Comparison of ENCODE assay signal across 12 cellular contexts in the genomic region with DNA sequence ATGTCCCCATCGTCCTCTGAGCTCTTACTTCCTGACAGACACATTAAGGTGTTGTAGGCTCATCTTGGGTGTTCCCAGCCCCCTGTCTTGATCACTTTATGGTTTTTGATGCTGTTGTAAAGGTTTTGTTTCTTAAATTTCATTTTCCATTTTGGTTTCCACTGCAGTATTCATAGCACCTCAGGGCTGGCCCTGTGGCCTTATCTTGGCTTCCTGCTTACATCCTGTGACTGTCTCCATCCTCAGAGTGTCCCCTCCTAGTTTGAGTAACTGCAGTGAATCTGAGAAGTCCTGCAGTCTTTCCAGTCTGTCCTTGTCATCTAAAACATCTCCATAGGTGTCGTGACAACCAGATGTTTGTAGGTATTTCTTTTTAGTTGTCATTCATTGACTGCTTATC. TPM values are rescaled to one million over a fixed set of nuclear protein-coding genes. Genes with fewer than 3 reads are reported as not detected.
A peak's percentile ranks its signal among the peaks of the same experiment; 100 is the strongest.
DNase-seq lines count a peak whose midpoint lies in the region; ATAC-seq and TF ChIP-seq lines count a peak whose summit lies in the region.
"Had no signal": no experiment of that assay in that cellular context is flagged by ENCODE, and none has a peak within 500 bp of the region (broad histone marks: within the 10 kb centered on the region; RNA-seq: fewer than 3 reads in every experiment).

No MANE protein-coding gene starts in this region.

- H3K36me3 ChIP-seq in CD4-positive, CD25-positive, alpha-beta regulatory T cell (ENCODE audit: control insufficient read depth, insufficient read depth, low read length) = no peaks in the 10 kb centered on the region
- H3K36me3 ChIP-seq in prostate gland (no peaks in the 10 kb centered on the region), mesenchymal stem cell (ENCODE audit: control insufficient read depth in 1 of 2, insufficient read depth in 2 of 2, low read depth in 1 of 2, low read length in 2 of 2) (peaks cover 0 to 2% of the 10 kb centered on the region in 2 experiments)
- H3K36me3 ChIP-seq: tibial artery had no signal

- H4K91ac ChIP-seq in mesenchymal stem cell (ENCODE audit: low read length) = no peak overlapping the region

- no peak overlapping the region for H2BK5ac ChIP-seq in mesenchymal stem cell (ENCODE audit: low read depth, low read length, poor library complexity, severe bottlenecking)

- no peak overlapping the region for H3K18ac ChIP-seq in mesenchymal stem cell (ENCODE audit: low read depth in 1 of 2, low read length in 2 of 2)

- H3K4me1 Mint-ChIP-seq in CD4-positive, CD25-positive, alpha-beta regulatory T cell = peaks cover 30 to 86% (median 70%) of the 10 kb centered on the region in 4 donors
- H3K4me1 Mint-ChIP-seq in activated T-helper 2 cell treated with anti-CD3 and anti-CD28 coated beads, Interferon-gamma antibody, Interleukin-2, Interleukin-4, amounts not matched to agents 10 μg/mL and 5 μg/mL and 100 μg/mL, durations not matched to agents 14 hours and 24 hours and 36 hours (ENCODE audit: low read depth) = peaks cover 78% of the 10 kb centered on the region

- H3K4me1 ChIP-seq in CD4-positive, CD25-positive, alpha-beta regulatory T cell (ENCODE audit: control insufficient read depth, insufficient read depth, low read length, poor library complexity, severe bottlenecking) = peaks cover 35% of the 10 kb centered on the region
- H3K4me1 ChIP-seq in prostate gland (replicated peaks) (peaks cover 3% of the 10 kb centered on the region), mesenchymal stem cell (ENCODE audit: control insufficient read depth, insufficient read depth, low read depth, low read length) (peaks cover 4% of the 10 kb centered on the region)
- H3K4me1 ChIP-seq: parathyroid adenoma had no signal

- ATAC-seq in CD4-positive, CD25-positive, alpha-beta regulatory T cell (ENCODE audit: low read depth in 2 of 2) = peak in 1 of 2 donors; percentile 43
- ATAC-seq in GM19043 (IDR thresholded peaks at IDR 0.05; ENCODE audit: low read depth, unreplicated experiment) = peak; percentile 46
- peak; percentile 41 for ATAC-seq in HG03139 (IDR thresholded peaks at IDR 0.05; ENCODE audit: unreplicated experiment)

- no peak for TF ChIP-seq CTCF in prostate gland (IDR thresholded peaks at IDR 0.05)

- no peak overlapping the region for H3K23ac ChIP-seq in mesenchymal stem cell (ENCODE audit: low read length in 2 of 2)

- peak overlapping the region; percentile 37 for H3K4me3 ChIP-seq in CD4-positive, CD25-positive, alpha-beta regulatory T cell (ENCODE audit: low read depth, low read length)
- H3K4me3 ChIP-seq in prostate gland = no peak overlapping the region
- no peak overlapping the region for H3K4me3 ChIP-seq in mesenchymal stem cell (ENCODE audit: insufficient read depth in 1 of 2, low read depth in 1 of 2, low read length in 2 of 2)
- H3K4me3 ChIP-seq: tibial artery had no signal

- 79% methylated on average over 2 of the region's 2 CpGs for WGBS in prostate gland
- 89% methylated on average over 1 of the region's 2 CpGs for WGBS in mesenchymal stem cell

- no peak overlapping the region for H2BK12ac ChIP-seq in mesenchymal stem cell (ENCODE audit: low read length in 2 of 2)

- H2AFZ ChIP-seq in mesenchymal stem cell (ENCODE audit: low read depth, low read length) = no peak overlapping the region
- H2AFZ ChIP-seq: parathyroid adenoma had no signal

- intact Hi-C loops in activated T-helper 2 cell treated with anti-CD3 and anti-CD28 coated beads, Interferon-gamma antibody, Interleukin-2, Interleukin-4, amounts not matched to agents 10 μg/mL and 5 μg/mL and 100 μg/mL, durations not matched to agents 14 hours and 24 hours and 36 hours (cut with micrococcal nuclease) = loop anchor here (5.0 kb wide), 1 partner anchor 549 kb away; no protein-coding TSS in a partner anchor
- intact Hi-C loops in prostate gland (cut with DNase I) = no loop called here

- no peak overlapping the region for H3K14ac ChIP-seq in mesenchymal stem cell (ENCODE audit: low read length in 2 of 2)

- H3K27me3 ChIP-seq in CD4-positive, CD25-positive, alpha-beta regulatory T cell (ENCODE audit: control insufficient read depth, insufficient read depth, low read length) = no peaks in the 10 kb centered on the region
- H3K27me3 ChIP-seq in prostate gland (replicated peaks; ENCODE audit: insufficient read depth) (no peaks in the 10 kb centered on the region), mesenchymal stem cell (ENCODE audit: control insufficient read depth in 1 of 2, insufficient read depth in 1 of 2, low read length in 2 of 2) (no peaks in the 10 kb centered on the region)
- H3K27me3 ChIP-seq: tibial artery had no signal

- H3K9me3 ChIP-seq in CD4-positive, CD25-positive, alpha-beta regulatory T cell (ENCODE audit: control insufficient read depth in 2 of 2, low read length in 2 of 2) = no peaks in the 10 kb centered on the region
- H3K9me3 ChIP-seq in prostate gland (no peaks in the 10 kb centered on the region), mesenchymal stem cell (ENCODE audit: control insufficient read depth, low read length) (no peaks in the 10 kb centered on the region)
- H3K9me3 ChIP-seq: Caco-2, tibial artery had no signal

- H3K27me3 Mint-ChIP-seq in CD4-positive, CD25-positive, alpha-beta regulatory T cell = no peaks in the 10 kb centered on the region
- no peaks in the 10 kb centered on the region for H3K27me3 Mint-ChIP-seq in activated T-helper 2 cell treated with anti-CD3 and anti-CD28 coated beads, Interferon-gamma antibody, Interleukin-2, Interleukin-4, amounts not matched to agents 10 μg/mL and 5 μg/mL and 100 μg/mL, durations not matched to agents 14 hours and 24 hours and 36 hours (ENCODE audit: low read depth)

- no peak overlapping the region for H3K27ac ChIP-seq in CD4-positive, CD25-positive, alpha-beta regulatory T cell (ENCODE audit: insufficient read depth, low read length, poor library complexity, severe bottlenecking)
- H3K27ac ChIP-seq in prostate gland = no peak overlapping the region
- H3K27ac ChIP-seq in mesenchymal stem cell (ENCODE audit: low read length, poor library complexity, severe bottlenecking) = no peak overlapping the region
- H3K27ac ChIP-seq: parathyroid adenoma, tibial artery had no signal

- no peak overlapping the region for H4K8ac ChIP-seq in mesenchymal stem cell (ENCODE audit: low read length)

- peak in 1 of 3 donors; percentile 58 for DNase-seq in CD4-positive, CD25-positive, alpha-beta regulatory T cell
- peak; percentile 45 for DNase-seq in activated T-helper 2 cell treated with anti-CD3 and anti-CD28 coated beads, Interferon-gamma antibody, Interleukin-2, Interleukin-4, amounts not matched to agents 10 μg/mL and 5 μg/mL and 100 μg/mL, durations not matched to agents 14 hours and 24 hours and 36 hours (ENCODE audit: low spot score)
- DNase-seq in prostate gland (ENCODE audit: low spot score) = no peak
- no peak for DNase-seq in HuH-7 (ENCODE audit: low spot score)
- DNase-seq in SKM-1 treated with dmso at 0.1 percent for 144 hours (lab: John Stamatoyannopoulos, UW; ENCODE audit: unreplicated experiment) = no peak
- no peak for DNase-seq in mesenchymal stem cell
- DNase-seq: Caco-2, foreskin fibroblast, tibial artery had no signal

- H3K4ac ChIP-seq in mesenchymal stem cell (ENCODE audit: low read depth in 1 of 2, low read length in 2 of 2) = no peak overlapping the region

- peak overlapping the region in 3 of 4 donors; percentile 4 to 49 (median 25) for H3K4me3 Mint-ChIP-seq in CD4-positive, CD25-positive, alpha-beta regulatory T cell
- peak overlapping the region; percentile 40 for H3K4me3 Mint-ChIP-seq in activated T-helper 2 cell treated with anti-CD3 and anti-CD28 coated beads, Interferon-gamma antibody, Interleukin-2, Interleukin-4, amounts not matched to agents 10 μg/mL and 5 μg/mL and 100 μg/mL, durations not matched to agents 14 hours and 24 hours and 36 hours (ENCODE audit: low read depth)

- peak overlapping the region; percentile 16 to 84 (median 80) for H3K27ac Mint-ChIP-seq in CD4-positive, CD25-positive, alpha-beta regulatory T cell
- peak overlapping the region; percentile 72 for H3K27ac Mint-ChIP-seq in activated T-helper 2 cell treated with anti-CD3 and anti-CD28 coated beads, Interferon-gamma antibody, Interleukin-2, Interleukin-4, amounts not matched to agents 10 μg/mL and 5 μg/mL and 100 μg/mL, durations not matched to agents 14 hours and 24 hours and 36 hours

- no peak overlapping the region for H2BK15ac ChIP-seq in mesenchymal stem cell (ENCODE audit: low read depth, poor library complexity, severe bottlenecking)

- H3K9me3 Mint-ChIP-seq in CD4-positive, CD25-positive, alpha-beta regulatory T cell = no peaks in the 10 kb centered on the region
- H3K9me3 Mint-ChIP-seq in activated T-helper 2 cell treated with anti-CD3 and anti-CD28 coated beads, Interferon-gamma antibody, Interleukin-2, Interleukin-4, amounts not matched to agents 10 μg/mL and 5 μg/mL and 100 μg/mL, durations not matched to agents 14 hours and 24 hours and 36 hours = no peaks in the 10 kb centered on the region

- no peak overlapping the region for H3K4me2 ChIP-seq in mesenchymal stem cell (ENCODE audit: low read length, poor library complexity, severe bottlenecking)

- peaks cover 45% of the 10 kb centered on the region for H3K79me1 ChIP-seq in mesenchymal stem cell (replicated peaks; ENCODE audit: low read length, poor library complexity, severe bottlenecking)

- TF ChIP-seq POLR2A in prostate gland (IDR thresholded peaks at IDR 0.05) = no peak

- no peak overlapping the region for H3K9ac ChIP-seq in mesenchymal stem cell (ENCODE audit: low read length)
- H3K9ac ChIP-seq: parathyroid adenoma had no signal

- H3K36me3 Mint-ChIP-seq in CD4-positive, CD25-positive, alpha-beta regulatory T cell = peaks cover 16% of the 10 kb centered on the region
- peaks cover 51% of the 10 kb centered on the region for H3K36me3 Mint-ChIP-seq in activated T-helper 2 cell treated with anti-CD3 and anti-CD28 coated beads, Interferon-gamma antibody, Interleukin-2, Interleukin-4, amounts not matched to agents 10 μg/mL and 5 μg/mL and 100 μg/mL, durations not matched to agents 14 hours and 24 hours and 36 hours (ENCODE audit: low read depth)

- H2AK5ac ChIP-seq in mesenchymal stem cell (ENCODE audit: low read length, severe bottlenecking) = no peak overlapping the region

- no peak overlapping the region for H2BK120ac ChIP-seq in mesenchymal stem cell (ENCODE audit: low read depth, low read length)

RNA-seq across cellular contexts. Expression of a gene that starts 50.9 kb away (rescaled TPM):
- total RNA-seq in CD4-positive, CD25-positive, alpha-beta regulatory T cell = 26.1 TPM
- 1 to 10 TPM; 4.1 to 7.0 (median 5.2) TPM for polyA plus RNA-seq in CD4-positive, CD25-positive, alpha-beta regulatory T cell
- total RNA-seq in activated T-helper 2 cell treated with anti-CD3 and anti-CD28 coated beads, Interferon-gamma antibody, Interleukin-2, Interleukin-4, amounts not matched to agents 10 μg/mL and 5 μg/mL and 100 μg/mL, durations not matched to agents 14 hours and 24 hours and 36 hours = 55.9 and 57.7 TPM in 2 replicates
- total RNA-seq in prostate gland = 10 to 100 TPM in 1 of 2 donors, 1 to 10 TPM in 1; 7.7 to 35.4 TPM
- 10.5 TPM for polyA plus RNA-seq in mesenchymal stem cell (2013, experiment 1 of 2)
- 9.8 TPM for polyA plus RNA-seq in mesenchymal stem cell (2013, experiment 2 of 2)
